Comparison of ENCODE assay signal across 10 cellular contexts in the genomic region with DNA sequence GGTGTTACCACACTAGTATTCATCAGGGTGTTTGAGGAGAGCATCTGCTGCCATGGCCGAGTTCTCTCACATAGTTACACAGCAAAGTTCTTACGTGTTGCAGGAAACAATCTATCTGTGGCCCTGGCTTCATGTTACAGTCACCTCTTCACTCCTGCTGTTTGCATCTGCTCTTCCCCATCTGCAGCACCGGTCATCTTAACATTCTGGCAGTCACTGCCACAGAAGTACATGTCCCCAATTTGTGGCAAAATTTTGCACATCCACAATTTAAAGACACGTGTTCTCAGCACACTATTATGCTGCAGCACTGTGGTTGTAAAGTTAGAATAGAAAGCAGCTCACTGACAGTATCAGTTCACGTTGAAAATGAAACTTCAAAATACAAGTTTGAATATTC. TPM values are rescaled to one million over a fixed set of nuclear protein-coding genes. Genes with fewer than 3 reads are reported as not detected.
A peak's percentile ranks its signal among the peaks of the same experiment; 100 is the strongest.
DNase-seq lines count a peak whose midpoint lies in the region; ATAC-seq, FAIRE-seq and TF ChIP-seq lines count a peak whose summit lies in the region.
"Had no signal": no experiment of that assay in that cellular context is flagged by ENCODE, and none has a peak within 500 bp of the region (broad histone marks: within the 10 kb centered on the region; RNA-seq: fewer than 3 reads in every experiment).

No MANE protein-coding gene starts in this region.

- H3K4me2 ChIP-seq in smooth muscle cell: no peak overlapping the region

- H4K20me1 ChIP-seq in smooth muscle cell (ENCODE audit: low read depth): peaks cover under 1% of the 10 kb centered on the region

- no peak overlapping the region for H2AFZ ChIP-seq in smooth muscle cell (ENCODE audit: low read depth)

- FAIRE-seq in kidney (lab: Jason Lieb, UNC): no peak
- FAIRE-seq: TTC549 had no signal

- H3K4me3 ChIP-seq in smooth muscle cell: no peak overlapping the region
- H3K4me3 ChIP-seq in kidney (ENCODE audit: low read length in 2 of 2): no peak overlapping the region

- H3K4me1 ChIP-seq in smooth muscle cell (ENCODE audit: low read depth) (peaks cover 22% of the 10 kb centered on the region), kidney (ENCODE audit: control insufficient read depth in 1 of 2, insufficient read depth in 1 of 2, low read depth in 1 of 2, low read length in 2 of 2) (peaks cover 9 to 15% of the 10 kb centered on the region in 2 donors)

- 63% methylated on average over 5 of the region's 5 CpGs for WGBS in smooth muscle cell (ENCODE audit: low lambda C conversion rate)

- H3K27ac Mint-ChIP-seq in activated T-cell treated with anti-CD3 and anti-CD28 coated beads, Interleukin-2, amount 50 U/mL, for 72 hours: peak overlapping the region; percentile 1
- H3K27ac Mint-ChIP-seq in T-helper 17 cell: peak overlapping the region; percentile 91
- H3K27ac Mint-ChIP-seq: type B pancreatic cell had no signal

- peaks cover 38% of the 10 kb centered on the region for H3K4me1 Mint-ChIP-seq in activated T-cell treated with anti-CD3 and anti-CD28 coated beads, Interleukin-2, amount 50 U/mL, for 72 hours (ENCODE audit: low read depth)
- peaks cover 29% of the 10 kb centered on the region for H3K4me1 Mint-ChIP-seq in T-helper 17 cell

- no peaks in the 10 kb centered on the region for H3K27me3 Mint-ChIP-seq in activated T-cell treated with anti-CD3 and anti-CD28 coated beads, Interleukin-2, amount 50 U/mL, for 72 hours (ENCODE audit: low read depth)
- H3K27me3 Mint-ChIP-seq in T-helper 17 cell: no peaks in the 10 kb centered on the region
- H3K27me3 Mint-ChIP-seq: type B pancreatic cell had no signal

- H3K27me3 ChIP-seq in smooth muscle cell (ENCODE audit: low read depth): no peaks in the 10 kb centered on the region

- no peaks in the 10 kb centered on the region for H3K9me3 ChIP-seq in T-helper 17 cell (ENCODE audit: control insufficient read depth, low read length, poor library complexity, severe bottlenecking)
- no peaks in the 10 kb centered on the region for H3K9me3 ChIP-seq in smooth muscle cell (replicated peaks; ENCODE audit: low read depth)
- no peaks in the 10 kb centered on the region for H3K9me3 ChIP-seq in kidney (ENCODE audit: control insufficient read depth in 1 of 2, low read length in 2 of 2)

- H3K36me3 ChIP-seq in smooth muscle cell (ENCODE audit: low read depth) (no peaks in the 10 kb centered on the region), kidney (ENCODE audit: control insufficient read depth in 1 of 2, insufficient read depth in 2 of 2, low read length in 2 of 2) (no peaks in the 10 kb centered on the region)

- no peak overlapping the region for H3K9ac ChIP-seq in smooth muscle cell (ENCODE audit: low read depth)
- H3K9ac ChIP-seq in kidney (ENCODE audit: low read length in 2 of 2): no peak overlapping the region

- TF ChIP-seq CTCF in smooth muscle cell (IDR thresholded peaks at IDR 0.05; ENCODE audit: borderline replicate concordance, insufficient read depth, poor library complexity, severe bottlenecking): no peak
- TF ChIP-seq CTCF in kidney (IDR thresholded peaks at IDR 0.05; ENCODE audit: borderline replicate concordance, extremely low read depth, insufficient read depth): no peak

- peak in 1 of 2 donors; percentile 25 for ATAC-seq in activated T-cell treated with anti-CD3 and anti-CD28 coated beads, Interleukin-2, amount 50 U/mL, for 72 hours (replicated peaks in 1 of 2)
- ATAC-seq in HG02938 (IDR thresholded peaks at IDR 0.05; ENCODE audit: unreplicated experiment) (peak; percentile 42), T-helper 17 cell (no peak)

- no peaks in the 10 kb centered on the region for H3K36me3 Mint-ChIP-seq in activated T-cell treated with anti-CD3 and anti-CD28 coated beads, Interleukin-2, amount 50 U/mL, for 72 hours (ENCODE audit: insufficient read depth in 2 of 2)
- H3K36me3 Mint-ChIP-seq in T-helper 17 cell (ENCODE audit: low read depth): peaks cover 2% of the 10 kb centered on the region
- H3K36me3 Mint-ChIP-seq: type B pancreatic cell had no signal

- H3K27ac ChIP-seq in smooth muscle cell (ENCODE audit: low read depth) (peak overlapping the region; percentile 78), kidney (ENCODE audit: low read depth in 2 of 2, low read length in 2 of 2) (no peak overlapping the region)

- H3F3A ChIP-seq in smooth muscle cell (ENCODE audit: low read depth): peaks cover 9% of the 10 kb centered on the region

- no peaks in the 10 kb centered on the region for H3K9me3 Mint-ChIP-seq in activated T-cell treated with anti-CD3 and anti-CD28 coated beads, Interleukin-2, amount 50 U/mL, for 72 hours
- H3K9me3 Mint-ChIP-seq: type B pancreatic cell had no signal

- no peak for DNase-seq in activated T-cell treated with anti-CD3 and anti-CD28 coated beads, Interleukin-2, amount 50 U/mL, for 72 hours
- DNase-seq in activated T-cell treated with anti-CD3 and anti-CD28 coated beads for 4 hours (no peak), T-helper 17 cell (no peak), smooth muscle cell (lab: John Stamatoyannopoulos, UW; ENCODE audit: unreplicated experiment) (no peak), kidney (no peak)
- no peak for DNase-seq in stimulated activated CD4-positive, alpha-beta T cell treated with anti-CD3 and anti-CD28 coated beads, Interleukin-2, amount 100 ng/mL, for 24 hours
- no peak for DNase-seq in effector CD8-positive, alpha-beta T cell (lab: John Stamatoyannopoulos, UW)

- no peaks in the 10 kb centered on the region for H3K79me2 ChIP-seq in smooth muscle cell (ENCODE audit: low read depth)

- peak overlapping the region; percentile 51 to 78 for H3K4me3 Mint-ChIP-seq in activated T-cell treated with anti-CD3 and anti-CD28 coated beads, Interleukin-2, amount 50 U/mL, for 72 hours
- H3K4me3 Mint-ChIP-seq in T-helper 17 cell: peak overlapping the region; percentile 79
- H3K4me3 Mint-ChIP-seq: type B pancreatic cell had no signal

- intact Hi-C loops in kidney (cut with DNase I): no loop called here

RNA-seq across cellular contexts. Expression of a gene that starts 23.2 kb away (rescaled TPM):
- 10 to 100 TPM; 90.9 to 91.4 TPM for total RNA-seq in activated T-cell treated with anti-CD3 and anti-CD28 coated beads, Interleukin-2, amount 50 U/mL, for 72 hours
- total RNA-seq in T-helper 17 cell: 100 to 1,000 TPM; 154 to 176 TPM
- 109 and 176 TPM in 2 replicates for total RNA-seq in smooth muscle cell
- polyA plus RNA-seq in smooth muscle cell: 89.0 and 89.7 TPM in 2 replicates
- 101 TPM for total RNA-seq in kidney
- 43.3 TPM for polyA plus RNA-seq in kidney (ENCODE audit: insufficient read depth, low read depth, low replicate concordance)

RNA-seq across cellular contexts. Expression of a gene that starts 47.6 kb away (rescaled TPM):
- 10 to 100 TPM; 25.9 to 27.0 TPM for total RNA-seq in activated T-cell treated with anti-CD3 and anti-CD28 coated beads, Interleukin-2, amount 50 U/mL, for 72 hours
- total RNA-seq in T-helper 17 cell (10 to 100 TPM; 26.5 to 27.3 TPM), smooth muscle cell (19.6 and 22.2 TPM in 2 replicates), kidney (30.5 TPM)
- polyA plus RNA-seq in smooth muscle cell (3.8 and 4.8 TPM in 2 replicates), kidney (ENCODE audit: insufficient read depth, low read depth, low replicate concordance) (6.0 TPM)

RNA-seq across cellular contexts. Expression of a gene that starts 47.8 kb away (rescaled TPM):
- 10 to 100 TPM; 43.7 to 50.7 TPM for total RNA-seq in activated T-cell treated with anti-CD3 and anti-CD28 coated beads, Interleukin-2, amount 50 U/mL, for 72 hours
- total RNA-seq in T-helper 17 cell (1 to 10 TPM; 2.7 to 2.8 TPM), smooth muscle cell (9.4 and 14.6 TPM in 2 replicates), kidney (3.3 TPM)
- polyA plus RNA-seq in smooth muscle cell (5.3 and 5.7 TPM in 2 replicates), kidney (ENCODE audit: insufficient read depth, low read depth, low replicate concordance) (1.8 TPM)

RNA-seq across cellular contexts. Expression of a gene that starts 54.4 kb away (rescaled TPM):
- total RNA-seq in activated T-cell treated with anti-CD3 and anti-CD28 coated beads, Interleukin-2, amount 50 U/mL, for 72 hours: 10 to 100 TPM; 13.9 to 22.3 TPM
- total RNA-seq in T-helper 17 cell (10 to 100 TPM; 38.7 to 49.8 TPM), smooth muscle cell (166 and 170 TPM in 2 replicates), kidney (235 TPM)
- polyA plus RNA-seq in smooth muscle cell (201 and 234 TPM in 2 replicates), kidney (ENCODE audit: insufficient read depth, low read depth, low replicate concordance) (241 TPM)
